In the genomic region with DNA sequence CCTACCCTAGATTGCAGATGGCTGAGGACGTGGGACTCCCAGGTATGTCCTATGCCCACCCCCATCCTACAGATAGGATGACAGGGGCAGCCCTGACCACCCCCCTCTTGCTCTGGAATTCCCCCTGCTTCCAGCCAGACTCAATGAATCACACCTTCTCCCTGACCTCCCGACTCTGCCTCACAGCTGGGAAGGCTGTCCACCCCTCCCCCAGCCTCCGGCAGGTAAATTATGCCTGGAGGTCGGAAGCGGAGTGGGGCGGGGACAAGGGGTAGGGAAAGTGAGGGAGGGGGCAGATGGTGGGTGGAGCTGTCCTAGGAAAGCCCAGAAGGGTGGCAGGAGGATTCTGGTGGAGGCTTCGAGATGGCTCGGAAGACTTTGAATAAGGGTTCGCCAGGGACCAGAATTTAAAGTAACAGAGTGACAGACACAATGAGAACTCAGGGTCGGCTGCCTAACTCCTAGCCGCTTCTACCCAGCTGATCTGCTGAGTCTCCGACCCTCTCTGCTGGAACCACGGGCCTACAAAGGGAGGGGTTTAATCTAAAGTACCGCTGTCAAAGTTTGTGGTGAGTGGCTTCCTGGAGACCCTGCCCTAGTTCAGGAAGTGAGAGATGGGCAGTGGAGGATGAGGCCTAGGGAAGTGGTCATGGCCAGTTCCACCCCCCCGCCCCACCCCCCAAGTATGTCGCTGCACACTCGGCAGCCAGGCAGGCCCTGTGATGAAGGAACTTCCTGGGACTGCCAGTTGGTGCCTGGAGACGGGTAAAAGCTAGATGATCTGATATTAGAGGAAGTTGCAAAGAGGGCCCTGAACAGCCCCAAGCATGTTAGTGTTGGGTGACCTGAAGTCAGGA, we compare ENCODE assay signal across 1 cellular context.
TF ChIP-seq lines count a peak whose summit lies in the region.

No MANE protein-coding gene starts in this region.

TF ChIP-seq in SK-N-SH treated with all-trans-retinoic acid at 6 μM for 48 hours, 23 proteins besides CTCF, POLR2A, EP300 and RAD21 (continued from another document):
- TF ChIP-seq, protein P1, sequence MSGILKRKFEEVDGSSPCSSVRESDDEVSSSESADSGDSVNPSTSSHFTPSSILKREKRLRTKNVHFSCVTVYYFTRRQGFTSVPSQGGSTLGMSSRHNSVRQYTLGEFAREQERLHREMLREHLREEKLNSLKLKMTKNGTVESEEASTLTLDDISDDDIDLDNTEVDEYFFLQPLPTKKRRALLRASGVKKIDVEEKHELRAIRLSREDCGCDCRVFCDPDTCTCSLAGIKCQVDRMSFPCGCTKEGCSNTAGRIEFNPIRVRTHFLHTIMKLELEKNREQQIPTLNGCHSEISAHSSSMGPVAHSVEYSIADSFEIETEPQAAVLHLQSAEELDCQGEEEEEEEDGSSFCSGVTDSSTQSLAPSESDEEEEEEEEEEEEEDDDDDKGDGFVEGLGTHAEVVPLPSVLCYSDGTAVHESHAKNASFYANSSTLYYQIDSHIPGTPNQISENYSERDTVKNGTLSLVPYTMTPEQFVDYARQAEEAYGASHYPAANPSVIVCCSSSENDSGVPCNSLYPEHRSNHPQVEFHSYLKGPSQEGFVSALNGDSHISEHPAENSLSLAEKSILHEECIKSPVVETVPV (CRISPR knock-in tag; IDR thresholded peaks at IDR 0.05): no peak
